ENCODE assay signal across 13 cellular contexts in the genomic region with DNA sequence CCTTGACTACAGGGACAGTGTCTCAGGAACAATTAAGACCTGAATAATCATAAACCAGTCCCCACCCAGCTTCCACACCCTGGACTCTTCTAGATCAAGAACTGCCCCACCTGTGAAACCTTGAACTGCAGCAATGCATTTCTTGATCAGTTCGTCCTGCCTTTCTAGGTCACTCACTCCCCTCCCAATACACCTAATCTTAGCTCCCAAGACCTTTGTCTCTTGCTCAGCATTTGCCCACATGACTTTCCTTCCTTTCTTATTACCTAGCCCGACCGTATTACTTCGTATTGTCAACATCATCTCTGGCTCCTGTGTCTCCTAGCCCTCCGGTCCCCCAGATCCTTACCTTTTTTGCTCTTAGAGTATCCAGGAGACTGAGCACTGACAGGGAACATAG.
"Had no signal": no experiment of that assay in that cellular context is flagged by ENCODE, and none has a peak within 500 bp of the region (broad histone marks: within the 10 kb centered on the region; RNA-seq: fewer than 3 reads in every experiment).

No MANE protein-coding gene starts in this region.

- H3K36me3 Mint-ChIP-seq: naive B cell; stimulated activated memory B cell treated with anti-CD40 and anti-IgM and Interleukin-4, amounts not matched to agents 10 μg/mL and 1 μg/mL and 100 μg/mL, for 72 hours had no signal

- H3K4me3 Mint-ChIP-seq: activated CD4-positive, alpha-beta memory T cell treated with anti-CD3 and anti-CD28 coated beads, Interleukin-2, amount 10 ng/mL, durations not matched to agents 7 days and 5 days; activated CD4-positive, alpha-beta T cell treated with anti-CD3 and anti-CD28 coated beads for 36 hours; activated T-cell treated with anti-CD3 and anti-CD28 coated beads, Interleukin-2, amount 50 U/mL, for 72 hours; central memory CD8-positive, alpha-beta T cell; effector memory CD8-positive, alpha-beta T cell; stimulated activated memory B cell treated with anti-CD40 and anti-IgM and Interleukin-4, amounts not matched to agents 10 μg/mL and 1 μg/mL and 100 μg/mL, for 72 hours had no signal

- H3K27ac Mint-ChIP-seq: activated CD4-positive, alpha-beta memory T cell treated with anti-CD3 and anti-CD28 coated beads, Interleukin-2, amount 10 ng/mL, durations not matched to agents 7 days and 5 days; activated CD4-positive, alpha-beta T cell treated with anti-CD3 and anti-CD28 coated beads for 36 hours; activated T-cell treated with anti-CD3 and anti-CD28 coated beads, Interleukin-2, amount 50 U/mL, for 72 hours; effector memory CD8-positive, alpha-beta T cell; naive B cell; stimulated activated memory B cell treated with anti-CD40 and anti-IgM and Interleukin-4, amounts not matched to agents 10 μg/mL and 1 μg/mL and 100 μg/mL, for 72 hours had no signal

- H3K9me3 ChIP-seq: tibial nerve had no signal

- H3K27me3 Mint-ChIP-seq: activated CD4-positive, alpha-beta memory T cell treated with anti-CD3 and anti-CD28 coated beads, Interleukin-2, amount 10 ng/mL, durations not matched to agents 7 days and 5 days; stimulated activated memory B cell treated with anti-CD40 and anti-IgM and Interleukin-4, amounts not matched to agents 10 μg/mL and 1 μg/mL and 100 μg/mL, for 72 hours had no signal

- H3K27me3 ChIP-seq: tibial nerve had no signal

- DNase-seq: activated CD4-positive, alpha-beta memory T cell treated with anti-CD3 and anti-CD28 coated beads, Interleukin-2, amount 10 ng/mL, durations not matched to agents 7 days and 5 days; activated CD4-positive, alpha-beta T cell treated with anti-CD3 and anti-CD28 coated beads for 36 hours; activated T-cell treated with anti-CD3 and anti-CD28 coated beads, Interleukin-2, amount 50 U/mL, for 72 hours; effector memory CD8-positive, alpha-beta T cell; erythroblast; mesendoderm; naive B cell; T1000 had no signal

- H3K9me3 Mint-ChIP-seq: central memory CD8-positive, alpha-beta T cell; effector memory CD8-positive, alpha-beta T cell; stimulated activated memory B cell treated with anti-CD40 and anti-IgM and Interleukin-4, amounts not matched to agents 10 μg/mL and 1 μg/mL and 100 μg/mL, for 72 hours had no signal

- H3K36me3 ChIP-seq: tibial nerve had no signal

- ATAC-seq: activated CD4-positive, alpha-beta T cell treated with anti-CD3 and anti-CD28 coated beads for 36 hours; activated T-cell treated with anti-CD3 and anti-CD28 coated beads, Interleukin-2, amount 50 U/mL, for 72 hours; effector memory CD8-positive, alpha-beta T cell; left lobe of liver; stimulated activated memory B cell treated with anti-CD40 and anti-IgM and Interleukin-4, amounts not matched to agents 10 μg/mL and 1 μg/mL and 100 μg/mL, for 72 hours had no signal

- H3K27ac ChIP-seq: VCaP had no signal

- H3K4me3 ChIP-seq: tibial nerve had no signal
